Comparison of ENCODE assay signal across 27 cellular contexts in the genomic region with DNA sequence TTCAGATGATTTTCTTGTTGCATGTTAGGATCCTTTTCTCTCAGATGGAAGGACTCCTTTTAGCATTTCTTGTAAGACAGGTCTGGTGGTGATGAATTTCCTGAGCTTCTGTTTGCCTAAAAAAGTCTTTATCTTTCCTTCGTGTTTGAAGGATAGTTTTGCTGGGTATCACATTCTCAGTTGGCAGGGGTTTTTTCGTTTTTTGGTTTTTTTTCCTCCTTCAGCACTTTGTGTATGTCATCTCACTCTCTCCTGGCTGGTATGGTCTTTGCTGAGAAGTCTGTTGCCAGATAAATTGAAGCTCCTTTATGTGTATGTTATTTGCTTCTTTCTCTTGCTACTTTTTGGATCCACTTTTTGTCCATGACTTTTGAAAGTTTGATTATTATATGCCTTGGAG.
"Had no signal": no experiment of that assay in that cellular context is flagged by ENCODE, and none has a peak within 500 bp of the region (broad histone marks: within the 10 kb centered on the region; RNA-seq: fewer than 3 reads in every experiment).

No MANE protein-coding gene starts in this region.

- H3K4me2 ChIP-seq: neural progenitor cell, smooth muscle cell had no signal

- DNase-seq: natural killer cell; occipital lobe; ovary; psoas muscle; right cardiac atrium; spleen; stimulated activated CD4-positive, alpha-beta T cell treated with anti-CD3 and anti-CD28 coated beads, Interleukin-12 subunit alpha, Interleukin-12 subunit beta, amount 100 ng/mL, for 4 hours; stimulated activated CD4-positive, alpha-beta T cell treated with anti-CD3 and anti-CD28 coated beads, Interleukin-1b, Interleukin-23, amount 100 ng/mL, for 48 hours; stimulated activated CD4-positive, alpha-beta T cell treated with anti-CD3 and anti-CD28 coated beads, Interleukin-4, amount 100 ng/mL, for 1 hour; stimulated activated CD4-positive, alpha-beta T cell treated with anti-CD3 and anti-CD28 coated beads, Interleukin-4, amount 100 ng/mL, for 4 hours; stimulated activated CD8-positive, alpha-beta memory T cell treated with anti-CD3 and anti-CD28 coated beads, Interleukin-4, amount 100 ng/mL, for 48 hours; stimulated activated naive CD4-positive, alpha-beta T cell; stimulated activated naive CD8-positive, alpha-beta T cell treated with anti-CD3 and anti-CD28 coated beads, Interleukin-15, amount 100 ng/mL, for 72 hours; stimulated activated naive CD8-positive, alpha-beta T cell treated with anti-CD3 and anti-CD28 coated beads, Interleukin-15, Interleukin-2, amounts not matched to agents 100 U/mL and 50 U/mL, for 24 hours; substantia nigra; testis; tibial artery; transverse colon; upper lobe of right lung; uterus had no signal

- ATAC-seq: natural killer cell; psoas muscle; right cardiac atrium; sciatic nerve; stimulated activated memory B cell treated with anti-CD40 and anti-IgM and Interleukin-4, amounts not matched to agents 10 μg/mL and 1 μg/mL and 100 μg/mL, for 72 hours; stimulated activated naive CD8-positive, alpha-beta T cell treated with anti-CD3 and anti-CD28 coated beads, Interleukin-15, amount 100 ng/mL, for 72 hours; stimulated activated naive CD8-positive, alpha-beta T cell treated with anti-CD3 and anti-CD28 coated beads, Interleukin-15, Interleukin-2, amounts not matched to agents 100 U/mL and 50 U/mL, for 24 hours; upper lobe of right lung had no signal

- H3K36me3 ChIP-seq: neural progenitor cell, ovary, spleen, suprapubic skin, tibial artery, transverse colon, upper lobe of right lung, uterus had no signal

- H3K4me1 ChIP-seq: neural progenitor cell, psoas muscle, testis, uterus had no signal

- H3K9me3 ChIP-seq: ovary, psoas muscle, suprapubic skin, testis, tibial artery, upper lobe of right lung, uterus had no signal

- H3K27ac ChIP-seq: neural progenitor cell, ovary, parathyroid adenoma, psoas muscle, skin epidermis, spleen, suprapubic skin, testis, tibial artery, transverse colon, upper lobe of right lung, uterus had no signal

- H3K4me3 ChIP-seq: neural progenitor cell, ovary, psoas muscle, skin epidermis, smooth muscle cell, spleen, suprapubic skin, testis, tibial artery, transverse colon, upper lobe of right lung, uterus had no signal

- H3K27me3 ChIP-seq: neural progenitor cell, ovary, suprapubic skin, testis, tibial artery, transverse colon, upper lobe of right lung, uterus had no signal
